In the genomic region with DNA sequence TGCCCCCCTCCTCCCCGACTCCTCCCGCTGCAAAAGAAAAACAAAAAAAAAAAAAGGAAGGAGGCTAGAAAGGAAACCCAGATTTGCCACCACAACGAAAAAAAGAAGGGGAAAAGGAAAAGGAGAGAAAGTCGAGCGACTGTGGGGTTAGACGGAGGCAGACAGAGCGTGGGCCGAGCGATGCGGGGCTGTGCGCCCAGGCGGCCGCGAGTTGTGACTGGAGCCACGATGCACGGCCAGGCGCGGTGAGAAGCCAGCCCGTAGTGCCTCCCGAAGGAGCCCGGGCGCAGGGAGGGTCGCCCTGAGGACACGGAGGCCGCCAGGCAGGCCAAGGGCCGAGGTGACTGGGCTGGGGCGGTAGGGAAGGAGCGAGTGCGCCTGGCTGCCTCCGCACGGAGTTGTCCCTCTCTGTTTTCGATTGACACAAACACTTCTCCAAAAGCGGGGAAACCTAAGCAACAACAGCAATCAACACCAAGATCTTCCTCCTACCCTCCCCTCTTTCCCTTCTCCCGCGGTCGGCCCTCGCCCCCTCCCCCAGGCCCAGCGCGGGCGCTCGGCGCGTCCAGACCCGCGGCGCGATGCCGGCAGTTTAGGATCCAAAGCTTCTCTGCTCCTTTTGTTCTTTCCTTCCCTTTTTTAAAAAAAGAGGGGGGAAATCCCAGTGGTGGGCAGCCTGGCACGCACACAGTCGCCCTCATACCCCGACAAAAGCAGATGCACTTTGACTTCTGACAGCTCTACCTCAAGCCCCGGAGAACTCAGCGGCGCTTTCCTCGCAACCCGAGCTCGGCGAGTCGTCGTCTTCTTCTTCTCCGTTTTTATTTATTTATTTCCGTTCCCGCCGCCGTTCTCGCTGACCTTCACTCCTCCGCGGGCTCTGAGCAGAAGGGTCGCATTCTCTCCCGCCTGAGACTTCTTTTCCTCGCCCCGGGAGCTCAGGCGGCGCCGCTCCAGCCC, we compare ENCODE assay signal across 11 cellular contexts. TPM values are rescaled to one million over a fixed set of nuclear protein-coding genes. Genes with fewer than 3 reads are reported as not detected.
DNase-seq lines count a peak whose midpoint lies in the region; ATAC-seq and TF ChIP-seq lines count a peak whose summit lies in the region.
"Had no signal": no experiment of that assay in that cellular context is flagged by ENCODE, and none has a peak within 500 bp of the region (broad histone marks: within the 10 kb centered on the region; RNA-seq: fewer than 3 reads in every experiment).

A gene (plus strand): TSS at position 475 of the 960 bp plus-strand sequence. CDS start 723 bp downstream, outside the sequence.

- H3K36me3 Mint-ChIP-seq in WTC11 = no peaks in the 10 kb centered on the region

- H3K27ac ChIP-seq in iPS-18a (ENCODE audit: low read length) (no peak within 1 kb of the TSS), thoracic aorta (peak within 1 kb of the TSS in 1 of 2 donors; percentile 41)

- H3K4me3 ChIP-seq in iPS-18a (ENCODE audit: low read length) (peak within 1 kb of the TSS; percentile 64), thoracic aorta (peak within 1 kb of the TSS; percentile 38)

- H3K9me3 Mint-ChIP-seq in WTC11 = no peaks in the 10 kb centered on the region

- ATAC-seq in WTC11 = no peak
- no peak for ATAC-seq in thoracic aorta (ENCODE audit: insufficient number of reproducible peaks, low FRiP score, low read depth)
- no peak for ATAC-seq in HG02852 (IDR thresholded peaks at IDR 0.05; ENCODE audit: unreplicated experiment)

- H3K36me3 ChIP-seq in iPS-18a (ENCODE audit: control insufficient read depth, low read depth, low read length) (no peaks in the 10 kb centered on the region), thoracic aorta (no peaks in the 10 kb centered on the region)

- H3K27ac Mint-ChIP-seq in WTC11 = no peak within 1 kb of the TSS

- POLR2A ChIA-PET in WTC11 (lab: Charles Lee) = interaction anchor here (2.0 kb wide), 1 partner anchor 12 kb away, joined by 7 read pairs; a partner anchor contains a TSS

- H3K4me1 ChIP-seq in iPS-18a (ENCODE audit: control insufficient read depth, low read depth, low read length) (peaks cover 42% of the 10 kb centered on the region), thoracic aorta (ENCODE audit: control insufficient read depth in 1 of 2, low read depth in 2 of 2) (peaks cover 48 to 70% of the 10 kb centered on the region in 2 donors)

- DNase-seq in activated effector memory CD4-positive, alpha-beta T cell treated with anti-CD3 and anti-CD28 coated beads, Interleukin-2, amount 50 U/mL, for 16 hours = peak; percentile 66
- no peak for DNase-seq in activated effector memory CD4-positive, alpha-beta T cell treated with Interleukin-2 at 50 U/mL for 16 hours
- peak; percentile 54 for DNase-seq in WTC11 (ENCODE audit: low spot score)
- no peak for DNase-seq in thoracic aorta (ENCODE audit: low spot score)
- DNase-seq in T1000 (lab: John Stamatoyannopoulos, UW) = no peak
- no peak for DNase-seq in central memory CD4-positive, alpha-beta T cell
- DNase-seq: DND-41 had no signal

- H3K9me3 ChIP-seq in iPS-18a (ENCODE audit: control insufficient read depth, low read depth, low read length) (no peaks in the 10 kb centered on the region), thoracic aorta (no peaks in the 10 kb centered on the region)

- no peak within 1 kb of the TSS for H3K9ac ChIP-seq in iPS-18a (ENCODE audit: low read length)

- H3K27me3 ChIP-seq in iPS-18a (ENCODE audit: control insufficient read depth, insufficient read depth, low read length) (peaks cover 100% of the 10 kb centered on the region), thoracic aorta (replicated peaks; ENCODE audit: insufficient read depth) (peaks cover 90% of the 10 kb centered on the region)

- TF ChIP-seq CTCF in WTC11 (IDR thresholded peaks at IDR 0.05) (no peak), thoracic aorta (IDR thresholded peaks at IDR 0.05) (no peak)

- peak within 1 kb of the TSS; percentile 78 for H3K4me3 Mint-ChIP-seq in WTC11

- peaks cover 99% of the 10 kb centered on the region for H3K27me3 Mint-ChIP-seq in WTC11 (ENCODE audit: low read depth)

- CTCF ChIA-PET in WTC11 (lab: Charles Lee) = interaction anchor here (0.6 to 2.4 kb wide), 13 partner anchors 9 to 436 kb away, joined by 3 to 12 read pairs (median 3); a partner anchor contains a TSS

- H3K4me1 Mint-ChIP-seq in WTC11 = peaks cover 74% of the 10 kb centered on the region

TF ChIP-seq in WTC11, 78 proteins besides CTCF, POLR2A, EP300 and RAD21 (continues in another document):
- TF ChIP-seq NR2C2 (CRISPR knock-in tag; IDR thresholded peaks at IDR 0.05) = no peak
- TF ChIP-seq GRHL2 (CRISPR knock-in tag; IDR thresholded peaks at IDR 0.05; ENCODE audit: insufficient replicate concordance, severe bottlenecking) = no peak
- TF ChIP-seq, protein P1, sequence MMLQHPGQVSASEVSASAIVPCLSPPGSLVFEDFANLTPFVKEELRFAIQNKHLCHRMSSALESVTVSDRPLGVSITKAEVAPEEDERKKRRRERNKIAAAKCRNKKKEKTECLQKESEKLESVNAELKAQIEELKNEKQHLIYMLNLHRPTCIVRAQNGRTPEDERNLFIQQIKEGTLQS (CRISPR knock-in tag; conservative IDR thresholded peaks at IDR 0.05) = no peak
- TF ChIP-seq ETV6 (CRISPR knock-in tag; IDR thresholded peaks at IDR 0.05) = no peak
- no peak for TF ChIP-seq MYBL2 (CRISPR knock-in tag; IDR thresholded peaks at IDR 0.05)
- TF ChIP-seq, protein P2, sequence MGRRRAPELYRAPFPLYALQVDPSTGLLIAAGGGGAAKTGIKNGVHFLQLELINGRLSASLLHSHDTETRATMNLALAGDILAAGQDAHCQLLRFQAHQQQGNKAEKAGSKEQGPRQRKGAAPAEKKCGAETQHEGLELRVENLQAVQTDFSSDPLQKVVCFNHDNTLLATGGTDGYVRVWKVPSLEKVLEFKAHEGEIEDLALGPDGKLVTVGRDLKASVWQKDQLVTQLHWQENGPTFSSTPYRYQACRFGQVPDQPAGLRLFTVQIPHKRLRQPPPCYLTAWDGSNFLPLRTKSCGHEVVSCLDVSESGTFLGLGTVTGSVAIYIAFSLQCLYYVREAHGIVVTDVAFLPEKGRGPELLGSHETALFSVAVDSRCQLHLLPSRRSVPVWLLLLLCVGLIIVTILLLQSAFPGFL (CRISPR knock-in tag; IDR thresholded peaks at IDR 0.05; ENCODE audit: borderline replicate concordance) = no peak
- TF ChIP-seq, protein P3, sequence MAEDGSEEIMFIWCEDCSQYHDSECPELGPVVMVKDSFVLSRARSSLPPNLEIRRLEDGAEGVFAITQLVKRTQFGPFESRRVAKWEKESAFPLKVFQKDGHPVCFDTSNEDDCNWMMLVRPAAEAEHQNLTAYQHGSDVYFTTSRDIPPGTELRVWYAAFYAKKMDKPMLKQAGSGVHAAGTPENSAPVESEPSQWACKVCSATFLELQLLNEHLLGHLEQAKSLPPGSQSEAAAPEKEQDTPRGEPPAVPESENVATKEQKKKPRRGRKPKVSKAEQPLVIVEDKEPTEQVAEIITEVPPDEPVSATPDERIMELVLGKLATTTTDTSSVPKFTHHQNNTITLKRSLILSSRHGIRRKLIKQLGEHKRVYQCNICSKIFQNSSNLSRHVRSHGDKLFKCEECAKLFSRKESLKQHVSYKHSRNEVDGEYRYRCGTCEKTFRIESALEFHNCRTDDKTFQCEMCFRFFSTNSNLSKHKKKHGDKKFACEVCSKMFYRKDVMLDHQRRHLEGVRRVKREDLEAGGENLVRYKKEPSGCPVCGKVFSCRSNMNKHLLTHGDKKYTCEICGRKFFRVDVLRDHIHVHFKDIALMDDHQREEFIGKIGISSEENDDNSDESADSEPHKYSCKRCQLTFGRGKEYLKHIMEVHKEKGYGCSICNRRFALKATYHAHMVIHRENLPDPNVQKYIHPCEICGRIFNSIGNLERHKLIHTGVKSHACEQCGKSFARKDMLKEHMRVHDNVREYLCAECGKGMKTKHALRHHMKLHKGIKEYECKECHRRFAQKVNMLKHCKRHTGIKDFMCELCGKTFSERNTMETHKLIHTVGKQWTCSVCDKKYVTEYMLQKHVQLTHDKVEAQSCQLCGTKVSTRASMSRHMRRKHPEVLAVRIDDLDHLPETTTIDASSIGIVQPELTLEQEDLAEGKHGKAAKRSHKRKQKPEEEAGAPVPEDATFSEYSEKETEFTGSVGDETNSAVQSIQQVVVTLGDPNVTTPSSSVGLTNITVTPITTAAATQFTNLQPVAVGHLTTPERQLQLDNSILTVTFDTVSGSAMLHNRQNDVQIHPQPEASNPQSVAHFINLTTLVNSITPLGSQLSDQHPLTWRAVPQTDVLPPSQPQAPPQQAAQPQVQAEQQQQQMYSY (CRISPR knock-in tag; IDR thresholded peaks at IDR 0.05) = no peak
- TF ChIP-seq, protein P4, sequence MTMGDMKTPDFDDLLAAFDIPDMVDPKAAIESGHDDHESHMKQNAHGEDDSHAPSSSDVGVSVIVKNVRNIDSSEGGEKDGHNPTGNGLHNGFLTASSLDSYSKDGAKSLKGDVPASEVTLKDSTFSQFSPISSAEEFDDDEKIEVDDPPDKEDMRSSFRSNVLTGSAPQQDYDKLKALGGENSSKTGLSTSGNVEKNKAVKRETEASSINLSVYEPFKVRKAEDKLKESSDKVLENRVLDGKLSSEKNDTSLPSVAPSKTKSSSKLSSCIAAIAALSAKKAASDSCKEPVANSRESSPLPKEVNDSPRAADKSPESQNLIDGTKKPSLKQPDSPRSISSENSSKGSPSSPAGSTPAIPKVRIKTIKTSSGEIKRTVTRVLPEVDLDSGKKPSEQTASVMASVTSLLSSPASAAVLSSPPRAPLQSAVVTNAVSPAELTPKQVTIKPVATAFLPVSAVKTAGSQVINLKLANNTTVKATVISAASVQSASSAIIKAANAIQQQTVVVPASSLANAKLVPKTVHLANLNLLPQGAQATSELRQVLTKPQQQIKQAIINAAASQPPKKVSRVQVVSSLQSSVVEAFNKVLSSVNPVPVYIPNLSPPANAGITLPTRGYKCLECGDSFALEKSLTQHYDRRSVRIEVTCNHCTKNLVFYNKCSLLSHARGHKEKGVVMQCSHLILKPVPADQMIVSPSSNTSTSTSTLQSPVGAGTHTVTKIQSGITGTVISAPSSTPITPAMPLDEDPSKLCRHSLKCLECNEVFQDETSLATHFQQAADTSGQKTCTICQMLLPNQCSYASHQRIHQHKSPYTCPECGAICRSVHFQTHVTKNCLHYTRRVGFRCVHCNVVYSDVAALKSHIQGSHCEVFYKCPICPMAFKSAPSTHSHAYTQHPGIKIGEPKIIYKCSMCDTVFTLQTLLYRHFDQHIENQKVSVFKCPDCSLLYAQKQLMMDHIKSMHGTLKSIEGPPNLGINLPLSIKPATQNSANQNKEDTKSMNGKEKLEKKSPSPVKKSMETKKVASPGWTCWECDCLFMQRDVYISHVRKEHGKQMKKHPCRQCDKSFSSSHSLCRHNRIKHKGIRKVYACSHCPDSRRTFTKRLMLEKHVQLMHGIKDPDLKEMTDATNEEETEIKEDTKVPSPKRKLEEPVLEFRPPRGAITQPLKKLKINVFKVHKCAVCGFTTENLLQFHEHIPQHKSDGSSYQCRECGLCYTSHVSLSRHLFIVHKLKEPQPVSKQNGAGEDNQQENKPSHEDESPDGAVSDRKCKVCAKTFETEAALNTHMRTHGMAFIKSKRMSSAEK (CRISPR knock-in tag; IDR thresholded peaks at IDR 0.05; ENCODE audit: borderline replicate concordance) = no peak
- TF ChIP-seq ZNF416 (CRISPR knock-in tag; IDR thresholded peaks at IDR 0.05) = no peak

RNA-seq across cellular contexts. Expression of the gene that starts here (rescaled TPM):
- total RNA-seq in WTC11 (2021) (0.61 to 1.3 TPM (median 1.2 TPM) in 3 replicates), thoracic aorta (not detected)
- total RNA-seq: HT-29, pulmonary artery endothelial cell had no signal

Comparison
In these comparisons a context has a peak if more than half of its experiments do, and no peak if none do; other contexts are left out.
1. DNase-seq: peak in activated effector memory CD4-positive, alpha-beta T cell treated with anti-CD3 and anti-CD28 coated beads, Interleukin-2, amount 50 U/mL, for 16 hours (single experiment) and WTC11 (single experiment); none in activated effector memory CD4-positive, alpha-beta T cell treated with Interleukin-2 at 50 U/mL for 16 hours (single experiment), thoracic aorta (single experiment), T1000 (single experiment) and central memory CD4-positive, alpha-beta T cell (single experiment).